In the genomic region with DNA sequence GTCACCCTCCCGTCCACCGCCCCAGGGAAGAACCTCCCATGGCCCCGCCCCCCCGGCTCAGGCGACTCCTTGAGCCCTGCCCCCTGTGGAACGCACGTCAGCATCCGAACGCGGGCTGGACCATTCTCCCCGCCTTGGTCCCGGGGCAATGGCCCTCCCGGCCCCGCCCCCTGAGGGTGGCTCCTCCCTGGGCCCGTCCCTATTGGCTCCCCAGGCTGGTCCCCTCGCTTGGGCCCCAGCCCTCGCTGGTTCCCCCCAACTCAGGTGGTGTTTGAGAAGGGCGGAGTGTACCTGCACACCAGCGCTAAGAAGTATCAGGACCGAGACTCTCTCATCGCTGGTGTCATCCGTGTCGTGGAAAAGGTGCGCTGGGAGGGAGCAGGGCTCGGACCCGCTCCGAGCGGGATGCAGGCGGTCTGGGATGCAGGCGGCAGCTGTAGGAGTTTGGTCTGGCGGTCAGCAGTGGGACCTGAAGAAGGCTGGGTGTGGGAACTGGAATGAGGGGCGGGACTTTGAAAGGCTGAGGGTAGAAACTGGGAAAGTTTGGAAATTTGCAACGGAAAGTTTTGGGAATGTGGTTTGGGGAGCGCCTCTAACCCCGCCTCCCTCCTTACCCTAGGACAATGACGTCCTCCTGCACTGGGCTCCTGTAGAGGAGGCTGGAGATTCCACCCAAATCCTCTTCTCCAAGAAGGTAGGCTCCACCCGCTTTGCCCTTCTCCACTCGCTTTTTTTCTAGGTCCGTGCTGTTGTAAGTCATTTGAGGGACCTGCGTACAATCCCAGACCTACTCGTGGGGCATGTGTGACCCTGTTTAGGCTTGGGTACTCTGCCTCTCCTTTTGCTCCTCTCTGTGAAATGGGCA, we compare ENCODE assay signal across 8 cellular contexts. TPM values are rescaled to one million over a fixed set of nuclear protein-coding genes. Genes with fewer than 3 reads are reported as not detected.
DNase-seq lines count a peak whose midpoint lies in the region; ATAC-seq, FAIRE-seq and TF ChIP-seq lines count a peak whose summit lies in the region.

No MANE protein-coding gene starts in this region.

- peak; percentile 56 for FAIRE-seq in HepG2 (lab: Jason Lieb, UNC)

- no peak for TF ChIP-seq RAD21 in HepG2 (CRISPR knock-in tag; IDR thresholded peaks at IDR 0.05)

- in situ Hi-C loops in HepG2 (cut with HindIII; ENCODE audit: extremely low pct_ligation_motif_present, low pct_unique_long_range_greater_than_20kb): no loop called here

- H3K27ac ChIP-seq in HepG2 (ENCODE audit: extremely low read length, insufficient read depth, low read length): peak overlapping the region; percentile 99

- no TSS peak for BruUV-seq in HepG2 (replicated peaks; lab: Mats Ljungman, UMichigan)

- peaks cover 5% of the 10 kb centered on the region; the same call in 1 of the 2 replicates for H4K20me1 ChIP-seq in HepG2 (ENCODE audit: insufficient read depth, low read length)

- peaks cover 31% of the 10 kb centered on the region for H3K4me1 ChIP-seq in HepG2 (ENCODE audit: insufficient read depth, low read length)

- TF ChIP-seq EP300 in HepG2 (IDR thresholded peaks at IDR 0.05; ENCODE audit: low read depth in 2 of 2, low read length in 2 of 2) (no peak), HepG2 (CRISPR knock-in tag; IDR thresholded peaks at IDR 0.05; ENCODE audit: borderline replicate concordance) (no peak)

- peak in 1 of 2 experiments; percentile 59; a peak in 3 of 4 replicates for TF ChIP-seq POLR2A in HepG2 (IDR thresholded peaks at IDR 0.05; ENCODE audit: insufficient read depth in 1 of 2, low read depth in 2 of 2, low read length in 2 of 2)

- peaks cover 38% of the 10 kb centered on the region for H3K79me2 ChIP-seq in HepG2 (ENCODE audit: insufficient read depth, low read length)

- H3K9me3 ChIP-seq in HepG2 (ENCODE audit: low read length): no peaks in the 10 kb centered on the region

- POLR2A ChIA-PET in HepG2 (lab: Yijun Ruan, JAX): interaction anchor here (1.0 to 3.3 kb wide), 6 partner anchors 9 to 238 kb away, joined by 4 to 21 read pairs (median 16); a partner anchor contains a TSS

- ATAC-seq in HG03439 (IDR thresholded peaks at IDR 0.05; ENCODE audit: unreplicated experiment): peak; percentile 40
- ATAC-seq in HepG2: peak; percentile 80

- peak overlapping the region; percentile 89 for H3K9ac ChIP-seq in HepG2 (ENCODE audit: insufficient read depth, low read depth, low read length)

- H2AFZ ChIP-seq in HepG2 (ENCODE audit: low read length): no peak overlapping the region

- H3K36me3 ChIP-seq in HepG2 (replicated peaks in 1 of 2; ENCODE audit: control insufficient read depth in 1 of 2, insufficient read depth in 2 of 2, low read length in 2 of 2): peaks cover 18 to 48% of the 10 kb centered on the region in 2 experiments

- TF ChIP-seq CTCF in HepG2 (CRISPR knock-in tag; IDR thresholded peaks at IDR 0.05): no peak

- peak overlapping the region; percentile 69 to 99 (median 72) for H3K4me3 ChIP-seq in HepG2 (replicated peaks in 1 of 3; ENCODE audit: insufficient read depth in 1 of 3, low read depth in 2 of 3, low read length in 3 of 3)

- intact Hi-C loops in HepG2 (cut with micrococcal nuclease; ENCODE audit: unreplicated experiment): no loop called here

- no peaks in the 10 kb centered on the region; a peak in 1 of 5 replicates for H3K27me3 ChIP-seq in HepG2 (ENCODE audit: control insufficient read depth in 1 of 2, insufficient read depth in 2 of 2, low read length in 2 of 2)

- 23% methylated on average over 25 of the region's 41 CpGs for whole genome bisulfite sequencing in HepG2 (ENCODE audit: low lambda C conversion rate)

- DNase-seq in C1 segment of cervical spinal cord (lab: John Stamatoyannopoulos, UW) (peak in 13 of 14 donors; percentile 92 to 99 (median 97)), GM19240 (ENCODE audit: insufficient read length, low spot score) (peak; percentile 99), NCI-H510A treated with DMSO at 0.1 percent for 48 hours (lab: John Stamatoyannopoulos, UW) (peak; percentile 91), dedifferentiated amniotic fluid mesenchymal stem cell (ENCODE audit: extremely low spot score) (peak; percentile 97), HepG2 (ENCODE audit: low spot score) (peak; percentile 93)
- peak; percentile 98 to 99 for DNase-seq in activated CD4-positive, alpha-beta T cell treated with anti-CD3 and anti-CD28 coated beads for 4 hours
- peak; percentile 99 for DNase-seq in stimulated activated CD4-positive, alpha-beta T cell treated with anti-CD3 and anti-CD28 coated beads, Interleukin-4, amount 100 ng/mL, for 1 hour

- peak overlapping the region; percentile 76 for H3K4me2 ChIP-seq in HepG2 (ENCODE audit: low read depth, low read length)

- CTCF ChIA-PET in HepG2 (lab: Yijun Ruan, JAX; ENCODE audit: low intra/inter-chr PET ratio, low total read pairs): no interaction called here

RNA-seq across cellular contexts. Expression of a gene that starts 0.6 kb away (rescaled TPM):
- 3.6 and 9.7 TPM in 2 replicates for total RNA-seq in HepG2 (2016; rRNA removed; fragmentation: Illumina TruSeq; extraction: Trizol)
- 3.6 and 4.6 TPM in 2 replicates for total RNA-seq in HepG2 (2016; cell fraction: cytosol; rRNA removed; fragmentation: Illumina TruSeq; extraction: Trizol; ENCODE audit: low read depth)
- 4.5 and 10.0 TPM in 2 replicates for total RNA-seq in HepG2 (2016; cell fraction: insoluble cytoplasmic fraction; rRNA removed; fragmentation: Illumina TruSeq; extraction: Trizol)
- 7.6 and 8.5 TPM in 2 replicates for total RNA-seq in HepG2 (2016; cell fraction: membrane; rRNA removed; fragmentation: Illumina TruSeq; extraction: Trizol)
- total RNA-seq in HepG2 (2016; cell fraction: nucleus; rRNA removed; fragmentation: Illumina TruSeq; extraction: Trizol): 8.6 and 13.7 TPM in 2 replicates
- polyA plus RNA-seq in HepG2 (2011; rRNA removed): 16.9 and 21.6 TPM in 2 replicates
- 7.9 and 12.0 TPM in 2 replicates for polyA plus RNA-seq in HepG2 (2011; cell fraction: cytosol; rRNA removed)
- polyA plus RNA-seq in HepG2 (2011; cell fraction: nucleus; rRNA removed): 83.8 and 108 TPM in 2 replicates
- 19.0 and 23.3 TPM in 2 replicates for polyA plus RNA-seq in HepG2 (2012)
- 4.7 and 5.1 TPM in 2 replicates for polyA plus RNA-seq in HepG2 (2016; cell fraction: cytosol; fragmentation: Illumina TruSeq; extraction: Trizol; ENCODE audit: low read depth)
- 10.7 and 15.1 TPM in 2 replicates for polyA plus RNA-seq in HepG2 (2016; cell fraction: insoluble cytoplasmic fraction; fragmentation: Illumina TruSeq; extraction: Trizol; ENCODE audit: low read depth)
- polyA plus RNA-seq in HepG2 (2016; cell fraction: membrane; fragmentation: Illumina TruSeq; extraction: Trizol; ENCODE audit: low read depth): 9.3 and 10.8 TPM in 2 replicates
- 45.7 and 46.6 TPM in 2 replicates for polyA plus RNA-seq in HepG2 (2016; cell fraction: nucleus; fragmentation: Illumina TruSeq; extraction: Trizol; ENCODE audit: insufficient read depth, low read depth)
- polyA minus RNA-seq in HepG2 (2011; rRNA and poly(A)+ RNA removed; ENCODE audit: low replicate concordance): 14.8 and 17.4 TPM in 2 replicates
- 9.8 and 11.2 TPM in 2 replicates for polyA minus RNA-seq in HepG2 (2011; cell fraction: cytosol; rRNA and poly(A)+ RNA removed)
- polyA minus RNA-seq in HepG2 (2011; cell fraction: nucleus; rRNA and poly(A)+ RNA removed): 16.0 and 24.2 TPM in 2 replicates

RNA-seq across cellular contexts. Expression of a gene that starts 1.0 kb away (rescaled TPM):
- 10.9 and 13.5 TPM in 2 replicates for total RNA-seq in HepG2 (2016; rRNA removed; fragmentation: Illumina TruSeq; extraction: Trizol)
- 6.3 and 7.3 TPM in 2 replicates for total RNA-seq in HepG2 (2016; cell fraction: cytosol; rRNA removed; fragmentation: Illumina TruSeq; extraction: Trizol; ENCODE audit: low read depth)
- 10.3 and 14.9 TPM in 2 replicates for total RNA-seq in HepG2 (2016; cell fraction: insoluble cytoplasmic fraction; rRNA removed; fragmentation: Illumina TruSeq; extraction: Trizol)
- 14.8 and 16.5 TPM in 2 replicates for total RNA-seq in HepG2 (2016; cell fraction: membrane; rRNA removed; fragmentation: Illumina TruSeq; extraction: Trizol)
- total RNA-seq in HepG2 (2016; cell fraction: nucleus; rRNA removed; fragmentation: Illumina TruSeq; extraction: Trizol): 12.4 and 13.6 TPM in 2 replicates
- 27.8 and 30.0 TPM in 2 replicates for polyA plus RNA-seq in HepG2 (2011; rRNA removed)
- polyA plus RNA-seq in HepG2 (2011; cell fraction: cytosol; rRNA removed): 29.0 and 32.7 TPM in 2 replicates
- 56.2 and 76.4 TPM in 2 replicates for polyA plus RNA-seq in HepG2 (2011; cell fraction: nucleus; rRNA removed)
- 19.5 and 19.7 TPM in 2 replicates for polyA plus RNA-seq in HepG2 (2012)
- polyA plus RNA-seq in HepG2 (2016; cell fraction: cytosol; fragmentation: Illumina TruSeq; extraction: Trizol; ENCODE audit: low read depth): 22.7 and 24.3 TPM in 2 replicates
- 43.5 and 52.7 TPM in 2 replicates for polyA plus RNA-seq in HepG2 (2016; cell fraction: insoluble cytoplasmic fraction; fragmentation: Illumina TruSeq; extraction: Trizol; ENCODE audit: low read depth)
- 46.7 and 51.1 TPM in 2 replicates for polyA plus RNA-seq in HepG2 (2016; cell fraction: membrane; fragmentation: Illumina TruSeq; extraction: Trizol; ENCODE audit: low read depth)
- 55.9 and 59.4 TPM in 2 replicates for polyA plus RNA-seq in HepG2 (2016; cell fraction: nucleus; fragmentation: Illumina TruSeq; extraction: Trizol; ENCODE audit: insufficient read depth, low read depth)
- polyA minus RNA-seq in HepG2 (2011; rRNA and poly(A)+ RNA removed; ENCODE audit: low replicate concordance): 25.3 and 37.7 TPM in 2 replicates
- polyA minus RNA-seq in HepG2 (2011; cell fraction: cytosol; rRNA and poly(A)+ RNA removed): 13.0 and 14.0 TPM in 2 replicates
- polyA minus RNA-seq in HepG2 (2011; cell fraction: nucleus; rRNA and poly(A)+ RNA removed): 21.9 and 22.5 TPM in 2 replicates

RNA-seq across cellular contexts. Expression of a gene that starts 10.7 kb away (rescaled TPM):
- 12.5 and 27.1 TPM in 2 replicates for total RNA-seq in HepG2 (2016; rRNA removed; fragmentation: Illumina TruSeq; extraction: Trizol)
- 15.1 and 16.6 TPM in 2 replicates for total RNA-seq in HepG2 (2016; cell fraction: cytosol; rRNA removed; fragmentation: Illumina TruSeq; extraction: Trizol; ENCODE audit: low read depth)
- total RNA-seq in HepG2 (2016; cell fraction: insoluble cytoplasmic fraction; rRNA removed; fragmentation: Illumina TruSeq; extraction: Trizol): 14.0 and 23.3 TPM in 2 replicates
- total RNA-seq in HepG2 (2016; cell fraction: membrane; rRNA removed; fragmentation: Illumina TruSeq; extraction: Trizol): 10.4 and 12.6 TPM in 2 replicates
- total RNA-seq in HepG2 (2016; cell fraction: nucleus; rRNA removed; fragmentation: Illumina TruSeq; extraction: Trizol): 22.5 and 24.4 TPM in 2 replicates
- 12.7 and 17.0 TPM in 2 replicates for polyA plus RNA-seq in HepG2 (2011; rRNA removed)
- 6.9 and 10.2 TPM in 2 replicates for polyA plus RNA-seq in HepG2 (2011; cell fraction: cytosol; rRNA removed)
- polyA plus RNA-seq in HepG2 (2011; cell fraction: nucleus; rRNA removed): 96.1 and 104 TPM in 2 replicates
- polyA plus RNA-seq in HepG2 (2012): 14.4 and 18.2 TPM in 2 replicates
- 6.4 and 8.2 TPM in 2 replicates for polyA plus RNA-seq in HepG2 (2016; cell fraction: cytosol; fragmentation: Illumina TruSeq; extraction: Trizol; ENCODE audit: low read depth)
- polyA plus RNA-seq in HepG2 (2016; cell fraction: insoluble cytoplasmic fraction; fragmentation: Illumina TruSeq; extraction: Trizol; ENCODE audit: low read depth): 11.5 and 13.4 TPM in 2 replicates
- polyA plus RNA-seq in HepG2 (2016; cell fraction: membrane; fragmentation: Illumina TruSeq; extraction: Trizol; ENCODE audit: low read depth): 11.3 and 40.2 TPM in 2 replicates
- polyA plus RNA-seq in HepG2 (2016; cell fraction: nucleus; fragmentation: Illumina TruSeq; extraction: Trizol; ENCODE audit: insufficient read depth, low read depth): 87.3 and 98.8 TPM in 2 replicates
- 16.1 and 37.1 TPM in 2 replicates for polyA minus RNA-seq in HepG2 (2011; rRNA and poly(A)+ RNA removed; ENCODE audit: low replicate concordance)
- 9.8 and 10.1 TPM in 2 replicates for polyA minus RNA-seq in HepG2 (2011; cell fraction: cytosol; rRNA and poly(A)+ RNA removed)
- polyA minus RNA-seq in HepG2 (2011; cell fraction: nucleus; rRNA and poly(A)+ RNA removed): 30.5 and 40.2 TPM in 2 replicates

RNA-seq across cellular contexts. Expression of a gene that starts 18.6 kb away (rescaled TPM):
- not detected in 2 replicates for total RNA-seq in HepG2 (2016; rRNA removed; fragmentation: Illumina TruSeq; extraction: Trizol)
- not detected in 2 replicates for total RNA-seq in HepG2 (2016; cell fraction: cytosol; rRNA removed; fragmentation: Illumina TruSeq; extraction: Trizol; ENCODE audit: low read depth)
- total RNA-seq in HepG2 (2016; cell fraction: insoluble cytoplasmic fraction; rRNA removed; fragmentation: Illumina TruSeq; extraction: Trizol): 0.18 and 0.30 TPM in 2 replicates
- total RNA-seq in HepG2 (2016; cell fraction: membrane; rRNA removed; fragmentation: Illumina TruSeq; extraction: Trizol): not detected in 2 replicates
- total RNA-seq in HepG2 (2016; cell fraction: nucleus; rRNA removed; fragmentation: Illumina TruSeq; extraction: Trizol): not detected in 2 replicates
- not detected in 2 replicates for polyA plus RNA-seq in HepG2 (2011; rRNA removed)
- 0.08 TPM in 1 of 2 replicates, not detected in the other for polyA plus RNA-seq in HepG2 (2011; cell fraction: cytosol; rRNA removed)
- polyA plus RNA-seq in HepG2 (2011; cell fraction: nucleus; rRNA removed): 0.16 and 0.28 TPM in 2 replicates
- polyA plus RNA-seq in HepG2 (2012): 0.50 TPM in 1 of 2 replicates, not detected in the other
- 0.29 TPM in 1 of 2 replicates, not detected in the other for polyA plus RNA-seq in HepG2 (2016; cell fraction: cytosol; fragmentation: Illumina TruSeq; extraction: Trizol; ENCODE audit: low read depth)
- polyA plus RNA-seq in HepG2 (2016; cell fraction: insoluble cytoplasmic fraction; fragmentation: Illumina TruSeq; extraction: Trizol; ENCODE audit: low read depth): not detected in 2 replicates
- not detected in 2 replicates for polyA plus RNA-seq in HepG2 (2016; cell fraction: membrane; fragmentation: Illumina TruSeq; extraction: Trizol; ENCODE audit: low read depth)
- polyA plus RNA-seq in HepG2 (2016; cell fraction: nucleus; fragmentation: Illumina TruSeq; extraction: Trizol; ENCODE audit: insufficient read depth, low read depth): not detected in 2 replicates
- 0.09 TPM in 1 of 2 replicates, not detected in the other for polyA minus RNA-seq in HepG2 (2011; rRNA and poly(A)+ RNA removed; ENCODE audit: low replicate concordance)
- polyA minus RNA-seq in HepG2 (2011; cell fraction: cytosol; rRNA and poly(A)+ RNA removed): not detected in 2 replicates
- not detected in 2 replicates for polyA minus RNA-seq in HepG2 (2011; cell fraction: nucleus; rRNA and poly(A)+ RNA removed)

RNA-seq across cellular contexts. Expression of a gene that starts 27.2 kb away (rescaled TPM):
- total RNA-seq in HepG2 (2016; rRNA removed; fragmentation: Illumina TruSeq; extraction: Trizol): 59.4 and 68.5 TPM in 2 replicates
- total RNA-seq in HepG2 (2016; cell fraction: cytosol; rRNA removed; fragmentation: Illumina TruSeq; extraction: Trizol; ENCODE audit: low read depth): 30.7 and 36.0 TPM in 2 replicates
- total RNA-seq in HepG2 (2016; cell fraction: insoluble cytoplasmic fraction; rRNA removed; fragmentation: Illumina TruSeq; extraction: Trizol): 67.3 and 74.4 TPM in 2 replicates
- 45.7 and 54.4 TPM in 2 replicates for total RNA-seq in HepG2 (2016; cell fraction: membrane; rRNA removed; fragmentation: Illumina TruSeq; extraction: Trizol)
- total RNA-seq in HepG2 (2016; cell fraction: nucleus; rRNA removed; fragmentation: Illumina TruSeq; extraction: Trizol): 68.2 and 84.3 TPM in 2 replicates
- 63.5 and 77.7 TPM in 2 replicates for polyA plus RNA-seq in HepG2 (2011; rRNA removed)
- 27.3 and 44.2 TPM in 2 replicates for polyA plus RNA-seq in HepG2 (2011; cell fraction: cytosol; rRNA removed)
- polyA plus RNA-seq in HepG2 (2011; cell fraction: nucleus; rRNA removed): 387 and 441 TPM in 2 replicates
- polyA plus RNA-seq in HepG2 (2012): 72.7 and 99.0 TPM in 2 replicates
- polyA plus RNA-seq in HepG2 (2016; cell fraction: cytosol; fragmentation: Illumina TruSeq; extraction: Trizol; ENCODE audit: low read depth): 24.0 and 27.8 TPM in 2 replicates
- polyA plus RNA-seq in HepG2 (2016; cell fraction: insoluble cytoplasmic fraction; fragmentation: Illumina TruSeq; extraction: Trizol; ENCODE audit: low read depth): 78.0 and 94.4 TPM in 2 replicates
- polyA plus RNA-seq in HepG2 (2016; cell fraction: membrane; fragmentation: Illumina TruSeq; extraction: Trizol; ENCODE audit: low read depth): 34.7 and 37.3 TPM in 2 replicates
- polyA plus RNA-seq in HepG2 (2016; cell fraction: nucleus; fragmentation: Illumina TruSeq; extraction: Trizol; ENCODE audit: insufficient read depth, low read depth): 178 and 181 TPM in 2 replicates
- 73.5 and 109 TPM in 2 replicates for polyA minus RNA-seq in HepG2 (2011; rRNA and poly(A)+ RNA removed; ENCODE audit: low replicate concordance)
- polyA minus RNA-seq in HepG2 (2011; cell fraction: cytosol; rRNA and poly(A)+ RNA removed): 42.8 and 45.1 TPM in 2 replicates
- polyA minus RNA-seq in HepG2 (2011; cell fraction: nucleus; rRNA and poly(A)+ RNA removed): 69.0 and 75.8 TPM in 2 replicates

Comparison
In these comparisons a context has a peak if more than half of its experiments do, and no peak if none do; other contexts are left out.
1. Peak in every context shown above with its lines: DNase-seq, ATAC-seq, H3K4me3 ChIP-seq and H3K27ac ChIP-seq.